1 cellular context compared by ENCODE assay signal in the genomic region with DNA sequence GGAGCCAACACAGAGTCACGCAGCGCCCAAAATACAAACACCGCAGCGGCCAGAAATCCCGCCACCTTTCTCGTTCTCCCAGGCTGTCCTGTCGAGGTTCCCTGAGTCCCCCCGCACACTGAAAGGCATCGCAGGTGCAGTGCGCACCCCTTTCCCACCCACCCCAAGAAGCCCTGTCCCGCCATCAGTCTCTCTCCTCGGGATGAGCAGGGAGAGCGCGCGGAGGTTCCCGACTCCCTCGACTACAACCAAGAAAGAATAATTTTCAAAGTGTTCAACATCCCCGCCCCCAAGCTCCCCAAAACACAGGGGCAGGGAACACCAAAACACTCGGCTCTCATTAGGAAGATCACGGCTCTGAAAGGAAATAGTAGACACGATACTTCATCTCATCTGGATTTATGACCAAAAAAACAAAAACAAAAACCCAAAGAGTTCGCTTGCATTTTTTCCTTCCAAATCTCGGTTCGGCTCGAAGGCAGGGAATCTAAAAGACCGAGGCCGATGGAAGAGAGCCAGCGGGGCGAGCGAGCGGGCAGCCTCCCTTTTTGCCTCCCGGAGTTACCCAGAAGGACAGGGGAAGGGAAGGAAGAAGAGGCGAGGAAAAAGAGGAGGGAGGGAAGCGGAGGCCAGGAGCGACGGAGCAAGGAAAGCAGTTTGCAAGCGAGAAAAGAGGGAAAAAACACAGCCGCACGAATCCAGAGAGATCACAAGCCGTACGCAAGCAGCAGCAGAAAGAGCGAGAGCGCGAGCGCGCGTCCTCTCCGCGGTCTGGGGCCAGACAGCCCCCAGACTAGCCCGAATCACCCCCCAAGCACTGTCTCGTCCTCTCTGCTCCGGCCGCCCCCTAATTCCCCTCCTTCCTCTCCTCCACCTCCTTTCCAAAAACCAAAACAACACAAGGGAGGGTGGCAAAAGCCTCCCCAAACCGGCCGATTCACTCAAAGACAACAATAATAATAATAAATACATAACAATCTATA.
TF ChIP-seq lines count a peak whose summit lies in the region.

No MANE protein-coding gene starts in this region.

TF ChIP-seq in K562, 482 proteins besides CTCF, POLR2A, EP300 and RAD21 (continued from another document and continues in another):
- TF ChIP-seq CEBPZ (IDR thresholded peaks at IDR 0.05; ENCODE audit: borderline replicate concordance, low read depth, low read length) (no peak), NCOA2 (IDR thresholded peaks at IDR 0.05; ENCODE audit: partially characterized antibody in 2 of 2) (no peak), PHB (CRISPR knock-in tag; IDR thresholded peaks at IDR 0.05) (peak; percentile 89; the same call in 1 of the 2 replicates), HDGF (IDR thresholded peaks at IDR 0.05) (no peak), TAF1 (IDR thresholded peaks at IDR 0.05; ENCODE audit: control insufficient read depth, extremely low read depth, insufficient read depth, low read length, severe bottlenecking) (no peak), STAT5A (IDR thresholded peaks at IDR 0.05; ENCODE audit: borderline replicate concordance, low read length) (no peak), SAP30 (IDR thresholded peaks at IDR 0.05; ENCODE audit: borderline replicate concordance, insufficient read depth, low read depth, low read length, poor library complexity, severe bottlenecking) (peak; percentile 23), ZBTB7A (IDR thresholded peaks at IDR 0.05; ENCODE audit: borderline replicate concordance, control insufficient read depth, low read depth, low read length) (0 out of 2 replicates have a peak, but pooled peaks have one; percentile 24), HMGN3 (IDR thresholded peaks at IDR 0.05; ENCODE audit: borderline replicate concordance, extremely low read depth, insufficient read length, low read depth, low read length) (peak; percentile 40), BRF1 (IDR thresholded peaks at IDR 0.05; ENCODE audit: borderline replicate concordance, extremely low read depth, insufficient read length) (no peak), KDM5B (IDR thresholded peaks at IDR 0.05; ENCODE audit: insufficient replicate concordance, low read depth, low read length) (peak; percentile 78), E2F4 (CRISPR knock-in tag; IDR thresholded peaks at IDR 0.05; ENCODE audit: low read depth) (no peak), NFIX (CRISPR knock-in tag; IDR thresholded peaks at IDR 0.05; ENCODE audit: low read depth) (no peak), PREB (CRISPR knock-in tag; IDR thresholded peaks at IDR 0.05) (no peak), HDAC1 (IDR thresholded peaks at IDR 0.05) (peak in 1 of 2 experiments; percentile 59; a peak in 2 of 4 replicates), ZNF184 (CRISPR knock-in tag; IDR thresholded peaks at IDR 0.05) (no peak), PRDM10 (IDR thresholded peaks at IDR 0.05; ENCODE audit: partially characterized antibody) (peak; percentile 67), IRF2 (CRISPR knock-in tag; IDR thresholded peaks at IDR 0.05) (no peak), DACH1 (IDR thresholded peaks at IDR 0.05; ENCODE audit: partially characterized antibody) (no peak), MITF (IDR thresholded peaks at IDR 0.05) (no peak), PHF8 (IDR thresholded peaks at IDR 0.05; ENCODE audit: borderline replicate concordance, low read length) (peak; percentile 53; the same call in 1 of the 2 replicates), NFIC (IDR thresholded peaks at IDR 0.05) (0 out of 2 replicates have a peak, but pooled peaks have one; percentile 3), ELF4 (CRISPR knock-in tag; IDR thresholded peaks at IDR 0.05) (peak; percentile 68; the same call in 1 of the 2 replicates), TEAD4 (IDR thresholded peaks at IDR 0.05; ENCODE audit: low read length) (no peak), TEAD4 (CRISPR knock-in tag; IDR thresholded peaks at IDR 0.05; ENCODE audit: borderline replicate concordance) (no peak), POLR2G (IDR thresholded peaks at IDR 0.05; ENCODE audit: low read depth, low read length) (peak; percentile 72), CLOCK (CRISPR knock-in tag; IDR thresholded peaks at IDR 0.05; ENCODE audit: borderline replicate concordance) (no peak), SRF (CRISPR knock-in tag; IDR thresholded peaks at IDR 0.05) (no peak), CBFA2T2 (conservative IDR thresholded peaks at IDR 0.05) (no peak), GABPB1 (CRISPR knock-in tag; IDR thresholded peaks at IDR 0.05) (no peak), RBFOX2 (IDR thresholded peaks at IDR 0.05; ENCODE audit: low read depth, low read length) (peak; percentile 77), ZSCAN32 (CRISPR knock-in tag; IDR thresholded peaks at IDR 0.05) (0 out of 2 replicates have a peak, but pooled peaks have one; percentile 1)
- TF ChIP-seq, protein P1, sequence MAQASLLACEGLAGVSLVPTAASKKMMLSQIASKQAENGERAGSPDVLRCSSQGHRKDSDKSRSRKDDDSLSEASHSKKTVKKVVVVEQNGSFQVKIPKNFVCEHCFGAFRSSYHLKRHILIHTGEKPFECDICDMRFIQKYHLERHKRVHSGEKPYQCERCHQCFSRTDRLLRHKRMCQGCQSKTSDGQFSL (CRISPR knock-in tag; IDR thresholded peaks at IDR 0.05), result peak; percentile 48; the same call in 1 of the 2 replicates
- TF ChIP-seq, protein P1 (tag; IDR thresholded peaks at IDR 0.05), result no peak
- TF ChIP-seq, protein P2, sequence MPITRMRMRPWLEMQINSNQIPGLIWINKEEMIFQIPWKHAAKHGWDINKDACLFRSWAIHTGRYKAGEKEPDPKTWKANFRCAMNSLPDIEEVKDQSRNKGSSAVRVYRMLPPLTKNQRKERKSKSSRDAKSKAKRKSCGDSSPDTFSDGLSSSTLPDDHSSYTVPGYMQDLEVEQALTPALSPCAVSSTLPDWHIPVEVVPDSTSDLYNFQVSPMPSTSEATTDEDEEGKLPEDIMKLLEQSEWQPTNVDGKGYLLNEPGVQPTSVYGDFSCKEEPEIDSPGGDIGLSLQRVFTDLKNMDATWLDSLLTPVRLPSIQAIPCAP (CRISPR knock-in tag; IDR thresholded peaks at IDR 0.05; ENCODE audit: borderline replicate concordance), result no peak
- TF ChIP-seq, protein P3, sequence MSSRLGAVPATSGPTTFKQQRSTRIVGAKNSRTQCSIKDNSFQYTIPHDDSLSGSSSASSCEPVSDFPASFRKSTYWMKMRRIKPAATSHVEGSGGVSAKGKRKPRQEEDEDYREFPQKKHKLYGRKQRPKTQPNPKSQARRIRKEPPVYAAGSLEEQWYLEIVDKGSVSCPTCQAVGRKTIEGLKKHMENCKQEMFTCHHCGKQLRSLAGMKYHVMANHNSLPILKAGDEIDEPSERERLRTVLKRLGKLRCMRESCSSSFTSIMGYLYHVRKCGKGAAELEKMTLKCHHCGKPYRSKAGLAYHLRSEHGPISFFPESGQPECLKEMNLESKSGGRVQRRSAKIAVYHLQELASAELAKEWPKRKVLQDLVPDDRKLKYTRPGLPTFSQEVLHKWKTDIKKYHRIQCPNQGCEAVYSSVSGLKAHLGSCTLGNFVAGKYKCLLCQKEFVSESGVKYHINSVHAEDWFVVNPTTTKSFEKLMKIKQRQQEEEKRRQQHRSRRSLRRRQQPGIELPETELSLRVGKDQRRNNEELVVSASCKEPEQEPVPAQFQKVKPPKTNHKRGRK (tag; IDR thresholded peaks at IDR 0.05), result peak; percentile 47; the same call in 1 of the 2 replicates
